Comparison of ENCODE assay signal across 8 cellular contexts in genomic region chr10:931326-932318, GRCh38. TPM values are rescaled to one million over a fixed set of nuclear protein-coding genes. Genes with fewer than 3 reads are reported as not detected.
A peak's percentile ranks its signal among the peaks of the same experiment; 100 is the strongest.
DNase-seq lines count a peak whose midpoint lies in the region; ATAC-seq and TF ChIP-seq lines count a peak whose summit lies in the region.

TSS of gene LARP4B (minus strand) at chr10:931705. CDS start at chr10:885721, 45,984 bp downstream.

- DNase-seq in NCI-H187 treated with DMSO at 0.1 percent for 48 hours (lab: John Stamatoyannopoulos, UW): peak; percentile 37
- DNase-seq in T-helper 2 cell: peak; percentile 94 to 99 (median 95)
- DNase-seq in left ventricle myocardium superior: peak; percentile 99
- peak; percentile 96 for DNase-seq in prostate gland (ENCODE audit: low spot score)
- peak; percentile 97 for DNase-seq in ureter (ENCODE audit: low spot score)

- H3K4me3 ChIP-seq in prostate gland: peak within 1 kb of the TSS; percentile 80 to 82

- H3K27me3 ChIP-seq in prostate gland (replicated peaks; ENCODE audit: insufficient read depth): no peaks in the 10 kb centered on the region

- intact Hi-C loops in left ventricle myocardium superior (cut with micrococcal nuclease) (no loop called here), prostate gland (cut with DNase I) (loop anchor here (5.0 kb wide), 2 partner anchors 56 to 116 kb away; partner anchors contain the start of genes GTPBP4 and IDI1)

- TF ChIP-seq POLR2A in GM18505 (IDR thresholded peaks at IDR 0.05; ENCODE audit: borderline replicate concordance, extremely low read depth, insufficient read depth, insufficient read length): peak; percentile 77
- peak; percentile 85 for TF ChIP-seq POLR2A in prostate gland (IDR thresholded peaks at IDR 0.05)

- no peaks in the 10 kb centered on the region for H3K4me1 ChIP-seq in prostate gland (replicated peaks)

- TF ChIP-seq CTCF in prostate gland (IDR thresholded peaks at IDR 0.05): peak in 1 of 4 experiments; percentile 18

- no peaks in the 10 kb centered on the region for H3K36me3 ChIP-seq in prostate gland

- H3K27ac ChIP-seq in angular gyrus (ENCODE audit: low read depth, low read length) (peak within 1 kb of the TSS; percentile 93), prostate gland (peak within 1 kb of the TSS; percentile 91 to 97)

- no peaks in the 10 kb centered on the region for H3K9me3 ChIP-seq in prostate gland

- WGBS in prostate gland: 1% methylated on average over 101 of the region's 137 CpGs

- ATAC-seq in GM18505 (IDR thresholded peaks at IDR 0.05; ENCODE audit: unreplicated experiment) (peak; percentile 95), HG02970 (IDR thresholded peaks at IDR 0.05; ENCODE audit: low FRiP score, unreplicated experiment) (peak; percentile 97), left ventricle myocardium superior (peak; percentile 99)

RNA-seq across cellular contexts. Expression of gene LARP4B, which starts in this region (rescaled TPM):
- 72.9 TPM for total RNA-seq in left ventricle myocardium superior
- total RNA-seq in prostate gland: 10 to 100 TPM; 51.9 to 95.4 TPM
- total RNA-seq in ureter: 125 TPM

Comparison
In these comparisons a context has a peak if more than half of its experiments do, and no peak if none do; other contexts are left out.
1. Peak in every context shown above with its lines: DNase-seq, ATAC-seq, H3K4me3 ChIP-seq and H3K27ac ChIP-seq.
2. DNase-seq: peak in every context shown above with its lines; median percentile 99 in left ventricle myocardium superior; 97 in ureter; 96 in prostate gland; 95 in T-helper 2 cell; 37 in NCI-H187 treated with DMSO at 0.1 percent for 48 hours.